ENCODE assay signal across 2 cellular contexts in the genomic region with DNA sequence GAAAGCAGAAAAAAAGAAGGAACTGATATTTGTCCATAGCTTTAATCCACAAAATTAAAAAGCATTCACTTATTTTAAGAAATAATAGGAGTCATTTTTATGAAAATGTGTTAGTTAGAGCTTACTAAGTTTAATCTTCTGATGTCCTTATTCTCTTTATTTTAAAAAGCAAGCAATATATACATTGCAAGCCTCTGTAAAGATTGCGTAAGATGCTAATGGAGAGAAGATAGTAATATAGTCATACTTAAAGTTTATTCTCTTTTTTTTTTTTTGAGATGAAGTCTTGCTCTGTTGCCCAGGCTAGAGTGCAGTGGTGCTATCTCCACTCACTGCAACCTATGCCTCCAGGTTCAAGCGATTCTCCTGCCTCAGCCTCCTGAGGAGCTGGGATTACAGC.
A peak's percentile ranks its signal among the peaks of the same experiment; 100 is the strongest.
TF ChIP-seq lines count a peak whose summit lies in the region.

No MANE protein-coding gene starts in this region.

TF ChIP-seq in IMR-90, 13 proteins besides CTCF, POLR2A, EP300 and RAD21:
- TF ChIP-seq, protein P1, sequence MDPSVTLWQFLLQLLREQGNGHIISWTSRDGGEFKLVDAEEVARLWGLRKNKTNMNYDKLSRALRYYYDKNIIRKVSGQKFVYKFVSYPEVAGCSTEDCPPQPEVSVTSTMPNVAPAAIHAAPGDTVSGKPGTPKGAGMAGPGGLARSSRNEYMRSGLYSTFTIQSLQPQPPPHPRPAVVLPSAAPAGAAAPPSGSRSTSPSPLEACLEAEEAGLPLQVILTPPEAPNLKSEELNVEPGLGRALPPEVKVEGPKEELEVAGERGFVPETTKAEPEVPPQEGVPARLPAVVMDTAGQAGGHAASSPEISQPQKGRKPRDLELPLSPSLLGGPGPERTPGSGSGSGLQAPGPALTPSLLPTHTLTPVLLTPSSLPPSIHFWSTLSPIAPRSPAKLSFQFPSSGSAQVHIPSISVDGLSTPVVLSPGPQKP (IDR thresholded peaks at IDR 0.05; ENCODE audit: borderline replicate concordance, low read depth, low read length) = no peak
- TF ChIP-seq CEBPB (IDR thresholded peaks at IDR 0.05; ENCODE audit: low read depth, low read length) = peak; percentile 83
- TF ChIP-seq, protein P2, sequence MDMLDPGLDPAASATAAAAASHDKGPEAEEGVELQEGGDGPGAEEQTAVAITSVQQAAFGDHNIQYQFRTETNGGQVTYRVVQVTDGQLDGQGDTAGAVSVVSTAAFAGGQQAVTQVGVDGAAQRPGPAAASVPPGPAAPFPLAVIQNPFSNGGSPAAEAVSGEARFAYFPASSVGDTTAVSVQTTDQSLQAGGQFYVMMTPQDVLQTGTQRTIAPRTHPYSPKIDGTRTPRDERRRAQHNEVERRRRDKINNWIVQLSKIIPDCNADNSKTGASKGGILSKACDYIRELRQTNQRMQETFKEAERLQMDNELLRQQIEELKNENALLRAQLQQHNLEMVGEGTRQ (IDR thresholded peaks at IDR 0.05; ENCODE audit: low read depth, low read length) = no peak

TF ChIP-seq in H1, 55 proteins besides CTCF, POLR2A, EP300 and RAD21:
- peak; percentile 54; the same call in 1 of the 2 replicates for TF ChIP-seq CEBPB (IDR thresholded peaks at IDR 0.05; ENCODE audit: low read depth, low read length)
- TF ChIP-seq CHD2 (IDR thresholded peaks at IDR 0.05; ENCODE audit: low read length) = no peak
TF ChIP-seq in H1: peak in this region for 1.
